18 cellular contexts compared by ENCODE assay signal in genomic region chr13:29761815-29762214, GRCh38.
"Had no signal": no experiment of that assay in that cellular context is flagged by ENCODE, and none has a peak within 500 bp of the region (broad histone marks: within the 10 kb centered on the region; RNA-seq: fewer than 3 reads in every experiment).

No MANE protein-coding gene starts in this region.

- H3K27me3 ChIP-seq: ascending aorta, colonic mucosa, heart right ventricle, left lung, spleen, upper lobe of left lung had no signal

- H3K36me3 ChIP-seq: colonic mucosa had no signal

- ATAC-seq: activated naive CD4-positive, alpha-beta T cell treated with anti-CD3 and anti-CD28 coated beads, Interleukin-2, amount 50 U/mL, for 72 hours; activated T-helper 17 cell treated with anti-CD3 and anti-CD28 coated beads, Interleukin-2, amount 50 U/mL, for 72 hours; heart right ventricle; left lung; naive thymus-derived CD8-positive, alpha-beta T cell; stimulated activated naive CD8-positive, alpha-beta T cell treated with anti-CD3 and anti-CD28 coated beads, Interleukin-15, Interleukin-2, amounts not matched to agents 100 U/mL and 50 U/mL, for 24 hours had no signal

- H3K4me1 Mint-ChIP-seq: mesothelial cell of epicardium had no signal

- H3K27ac ChIP-seq: ascending aorta, colonic mucosa, epithelial cell of prostate, heart right ventricle, left lung, spleen, upper lobe of left lung had no signal

- H3K27ac Mint-ChIP-seq: activated naive CD4-positive, alpha-beta T cell treated with anti-CD3 and anti-CD28 coated beads, Interleukin-2, amount 50 U/mL, for 72 hours; activated T-cell treated with anti-CD3 and anti-CD28 coated beads, Interleukin-2, amount 50 U/mL, for 24 hours; activated T-helper 17 cell treated with anti-CD3 and anti-CD28 coated beads, Interleukin-2, amount 50 U/mL, for 72 hours; mesothelial cell of epicardium had no signal

- DNase-seq: activated CD4-positive, CD25-positive, alpha-beta regulatory T cell treated with anti-CD3 and anti-CD28 coated beads, Interleukin-2, amount 50 U/mL, for 72 hours; activated CD8-positive, alpha-beta memory T cell treated with anti-CD3 and anti-CD28 coated beads for 24 hours; activated CD8-positive, alpha-beta memory T cell treated with anti-CD3 and anti-CD28 coated beads, Interleukin-2, amount 50 U/mL, for 4 hours; activated T-cell treated with anti-CD3 and anti-CD28 coated beads, Interleukin-2, amount 50 U/mL, for 24 hours; colonic mucosa; heart right ventricle; left lung; naive thymus-derived CD8-positive, alpha-beta T cell; spleen; stimulated activated CD4-positive, alpha-beta T cell treated with anti-CD3 and anti-CD28 coated beads, Interleukin-4, amount 100 ng/mL, for 4 hours; stimulated activated naive CD8-positive, alpha-beta T cell treated with anti-CD3 and anti-CD28 coated beads, Interleukin-15, Interleukin-2, amounts not matched to agents 100 U/mL and 50 U/mL, for 24 hours; upper lobe of left lung had no signal

- H3K27me3 Mint-ChIP-seq: activated T-cell treated with anti-CD3 and anti-CD28 coated beads, Interleukin-2, amount 50 U/mL, for 24 hours; activated T-helper 17 cell treated with anti-CD3 and anti-CD28 coated beads, Interleukin-2, amount 50 U/mL, for 72 hours; naive thymus-derived CD8-positive, alpha-beta T cell had no signal

- H3K4me1 ChIP-seq: ascending aorta, colonic mucosa, upper lobe of left lung had no signal

- H3K4me3 Mint-ChIP-seq: activated T-cell treated with anti-CD3 and anti-CD28 coated beads, Interleukin-2, amount 50 U/mL, for 24 hours; activated T-helper 17 cell treated with anti-CD3 and anti-CD28 coated beads, Interleukin-2, amount 50 U/mL, for 72 hours; mesothelial cell of epicardium; naive thymus-derived CD8-positive, alpha-beta T cell had no signal

- H3K4me3 ChIP-seq: ascending aorta, colonic mucosa, heart right ventricle, left lung, lung, spleen, upper lobe of left lung had no signal

- H3K9me3 ChIP-seq: ascending aorta, colonic mucosa, left lung had no signal
